ENCODE assay signal across 8 cellular contexts in the genomic region with DNA sequence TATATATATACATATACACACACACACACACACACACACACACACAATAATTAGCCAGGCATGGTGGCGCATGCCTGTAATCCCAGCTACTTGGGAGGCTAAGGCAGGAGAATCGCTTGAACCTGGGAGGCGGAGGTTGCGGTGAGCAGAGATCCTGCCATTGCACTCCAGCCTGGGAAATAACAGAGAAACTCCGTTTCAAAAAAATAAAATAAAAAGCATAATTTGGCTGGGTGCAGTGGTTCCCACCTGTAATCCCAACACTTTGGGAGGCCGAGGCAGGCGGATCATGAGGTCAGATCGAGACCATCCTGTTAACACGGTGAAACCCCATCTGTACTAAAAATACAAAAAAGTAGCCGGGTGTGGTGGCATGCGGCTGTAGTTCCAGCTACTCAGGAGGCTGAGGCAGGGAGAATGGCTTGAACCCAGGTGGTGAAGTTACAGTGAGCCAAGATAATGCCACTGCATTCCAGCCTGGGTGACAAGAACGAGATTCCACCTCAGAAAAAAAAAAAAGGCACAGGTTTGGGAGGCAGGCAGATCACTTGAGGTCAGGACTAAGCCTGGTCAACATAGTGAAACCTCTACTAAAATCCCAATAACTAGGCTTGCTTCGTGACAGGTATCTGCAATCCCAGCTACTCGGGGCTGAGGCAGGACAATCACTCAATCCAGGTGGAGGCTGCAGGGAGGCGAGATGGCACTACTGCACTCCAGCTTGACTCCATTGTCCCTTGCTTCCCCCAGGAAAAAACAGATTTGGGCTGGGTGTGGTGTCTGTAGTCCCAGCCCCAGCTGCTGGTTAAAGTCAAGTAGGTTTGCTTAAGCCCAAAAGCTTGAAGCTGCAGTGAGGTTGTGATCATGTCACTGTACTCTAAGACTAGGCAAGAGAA. TPM values are rescaled to one million over a fixed set of nuclear protein-coding genes. Genes with fewer than 3 reads are reported as not detected.
A peak's percentile ranks its signal among the peaks of the same experiment; 100 is the strongest.
DNase-seq lines count a peak whose midpoint lies in the region; FAIRE-seq and TF ChIP-seq lines count a peak whose summit lies in the region.

No MANE protein-coding gene starts in this region.

- H3K4me3 ChIP-seq in NB4 (ENCODE audit: low read depth, low read length) (no peak overlapping the region), tibial nerve (no peak overlapping the region)

- peaks cover 54% of the 10 kb centered on the region for H3K36me3 Mint-ChIP-seq in activated T-cell treated with anti-CD3 and anti-CD28 coated beads, Interleukin-2, amount 50 U/mL, for 24 hours (ENCODE audit: low read depth)
- peaks cover 34% of the 10 kb centered on the region for H3K36me3 Mint-ChIP-seq in activated naive CD4-positive, alpha-beta T cell treated with anti-CD3 and anti-CD28 coated beads, Interleukin-2, amount 50 U/mL, for 24 hours

- H3K27ac Mint-ChIP-seq in activated T-cell treated with anti-CD3 and anti-CD28 coated beads, Interleukin-2, amount 50 U/mL, for 24 hours: peak overlapping the region; percentile 99
- H3K27ac Mint-ChIP-seq in activated naive CD4-positive, alpha-beta T cell treated with anti-CD3 and anti-CD28 coated beads, Interleukin-2, amount 50 U/mL, for 24 hours: peak overlapping the region; percentile 96

- H3K36me3 ChIP-seq in tibial nerve: peaks cover 0 to 33% (median 4%) of the 10 kb centered on the region in 3 donors

- H3K27me3 ChIP-seq in tibial nerve: no peaks in the 10 kb centered on the region

- TF ChIP-seq POLR2A in NB4 (IDR thresholded peaks at IDR 0.05; ENCODE audit: extremely low read depth, insufficient read length): peak; percentile 19
- no peak for TF ChIP-seq POLR2A in tibial nerve (IDR thresholded peaks at IDR 0.05)

- H3K9me3 Mint-ChIP-seq in activated T-cell treated with anti-CD3 and anti-CD28 coated beads, Interleukin-2, amount 50 U/mL, for 24 hours: no peaks in the 10 kb centered on the region
- H3K9me3 Mint-ChIP-seq in activated naive CD4-positive, alpha-beta T cell treated with anti-CD3 and anti-CD28 coated beads, Interleukin-2, amount 50 U/mL, for 24 hours: no peaks in the 10 kb centered on the region

- TF ChIP-seq EP300 in tibial nerve (IDR thresholded peaks at IDR 0.05): no peak

- no peak for TF ChIP-seq CTCF in NB4 (IDR thresholded peaks at IDR 0.05; ENCODE audit: low read depth, low read length)
- TF ChIP-seq CTCF in tibial nerve (IDR thresholded peaks at IDR 0.05): no peak

- WGBS in tibial nerve, 2 donors: 57 to 63% methylated on average over 14 to 15 of the region's 15 CpGs

- DNase-seq in activated T-cell treated with anti-CD3 and anti-CD28 coated beads, Interleukin-2, amount 50 U/mL, for 24 hours: peak; percentile 71
- no peak for DNase-seq in activated T-cell treated with anti-CD3 and anti-CD28 coated beads for 4 hours
- DNase-seq in NB4 (ENCODE audit: low read depth): peak; percentile 64
- peak; percentile 15 for DNase-seq in stimulated activated CD8-positive, alpha-beta memory T cell treated with anti-CD3 and anti-CD28 coated beads, Interleukin-7, amount 100 ng/mL, for 24 hours (ENCODE audit: low read depth)
- no peak for DNase-seq in frontal cortex (ENCODE audit: low spot score in 2 of 2)
- no peak for DNase-seq in tibial nerve (ENCODE audit: low spot score in 2 of 2)
- no peak for DNase-seq in activated effector memory CD4-positive, alpha-beta T cell treated with anti-CD3 and anti-CD28 coated beads, Interleukin-2, amount 50 U/mL, for 16 hours

- peaks cover 32% of the 10 kb centered on the region for H3K4me1 Mint-ChIP-seq in activated T-cell treated with anti-CD3 and anti-CD28 coated beads, Interleukin-2, amount 50 U/mL, for 24 hours (ENCODE audit: low read depth)
- peaks cover 32% of the 10 kb centered on the region for H3K4me1 Mint-ChIP-seq in activated naive CD4-positive, alpha-beta T cell treated with anti-CD3 and anti-CD28 coated beads, Interleukin-2, amount 50 U/mL, for 24 hours

- peak overlapping the region; percentile 99 for H3K4me3 Mint-ChIP-seq in activated T-cell treated with anti-CD3 and anti-CD28 coated beads, Interleukin-2, amount 50 U/mL, for 24 hours
- H3K4me3 Mint-ChIP-seq in activated naive CD4-positive, alpha-beta T cell treated with anti-CD3 and anti-CD28 coated beads, Interleukin-2, amount 50 U/mL, for 24 hours: peak overlapping the region; percentile 95

- H3K27me3 Mint-ChIP-seq in activated T-cell treated with anti-CD3 and anti-CD28 coated beads, Interleukin-2, amount 50 U/mL, for 24 hours: peaks cover 4% of the 10 kb centered on the region
- no peaks in the 10 kb centered on the region for H3K27me3 Mint-ChIP-seq in activated naive CD4-positive, alpha-beta T cell treated with anti-CD3 and anti-CD28 coated beads, Interleukin-2, amount 50 U/mL, for 24 hours

- H3K4me1 ChIP-seq in tibial nerve: peaks cover 3 to 27% (median 18%) of the 10 kb centered on the region in 4 donors

- H3K9me3 ChIP-seq in tibial nerve: no peaks in the 10 kb centered on the region

- no peak for FAIRE-seq in frontal cortex (lab: Jason Lieb, UNC)

- no peak overlapping the region for H3K27ac ChIP-seq in tibial nerve

RNA-seq across cellular contexts. Expression of a gene that starts 11.8 kb away (rescaled TPM):
- total RNA-seq in frontal cortex: 48.5 TPM
- 10 to 100 TPM; 31.7 to 75.0 (median 48.0) TPM for total RNA-seq in tibial nerve

RNA-seq across cellular contexts. Expression of a gene that starts 18.5 kb away (rescaled TPM):
- not detected for total RNA-seq in frontal cortex
- not detected for total RNA-seq in tibial nerve

RNA-seq across cellular contexts. Expression of a gene that starts 19.3 kb away (rescaled TPM):
- total RNA-seq in frontal cortex (31.0 TPM), tibial nerve (10 to 100 TPM; 25.9 to 39.1 (median 29.2) TPM)

RNA-seq across cellular contexts. Expression of a gene that starts 29.5 kb away (rescaled TPM):
- 109 TPM for total RNA-seq in frontal cortex
- 100 to 1,000 TPM; 108 to 148 (median 133) TPM for total RNA-seq in tibial nerve

RNA-seq across cellular contexts. Expression of a gene that starts 45.9 kb away (rescaled TPM):
- total RNA-seq in frontal cortex (10.6 TPM), tibial nerve (10 to 100 TPM; 51.3 to 94.4 (median 67.0) TPM)

Comparison
In these comparisons a context has a peak if more than half of its experiments do, and no peak if none do; other contexts are left out.
1. DNase-seq: peak in activated T-cell treated with anti-CD3 and anti-CD28 coated beads, Interleukin-2, amount 50 U/mL, for 24 hours (single experiment), NB4 (single experiment) and stimulated activated CD8-positive, alpha-beta memory T cell treated with anti-CD3 and anti-CD28 coated beads, Interleukin-7, amount 100 ng/mL, for 24 hours (single experiment); none in activated T-cell treated with anti-CD3 and anti-CD28 coated beads for 4 hours (single experiment), frontal cortex (0 of 2), tibial nerve (0 of 2) and activated effector memory CD4-positive, alpha-beta T cell treated with anti-CD3 and anti-CD28 coated beads, Interleukin-2, amount 50 U/mL, for 16 hours (single experiment).